ENCODE assay signal across 9 cellular contexts in genomic region chr1:224205438-224205840, GRCh38. TPM values are rescaled to one million over a fixed set of nuclear protein-coding genes. Genes with fewer than 3 reads are reported as not detected.
DNase-seq lines count a peak whose midpoint lies in the region; ATAC-seq and TF ChIP-seq lines count a peak whose summit lies in the region.
"Had no signal": no experiment of that assay in that cellular context is flagged by ENCODE, and none has a peak within 500 bp of the region (broad histone marks: within the 10 kb centered on the region; RNA-seq: fewer than 3 reads in every experiment).

No MANE protein-coding gene starts in this region.

- ATAC-seq in GM19351 (IDR thresholded peaks at IDR 0.05; ENCODE audit: unreplicated experiment) (no peak), GM18870 (IDR thresholded peaks at IDR 0.05; ENCODE audit: unreplicated experiment) (no peak)

- DNase-seq in Daoy (ENCODE audit: low read depth) (peak; percentile 90), HK-2 (ENCODE audit: unreplicated experiment) (peak; percentile 57), fibroblast of peridontal ligament (ENCODE audit: extremely low read depth) (peak; percentile 74), NAMALWA (ENCODE audit: low spot score) (no peak)
- peak; percentile 8 to 20 (median 16) for DNase-seq in stimulated activated CD4-positive, alpha-beta T cell treated with anti-CD3 and anti-CD28 coated beads, Interleukin-12 subunit alpha, Interleukin-12 subunit beta, amount 100 ng/mL, for 48 hours (ENCODE audit: low read depth in 2 of 3, low spot score in 1 of 3)

- H3K27ac ChIP-seq in VCaP: peak overlapping the region; percentile 97
- H3K27ac ChIP-seq: SK-N-MC had no signal

- TF ChIP-seq CTCF in VCaP (conservative IDR thresholded peaks at IDR 0.05): no peak

RNA-seq across cellular contexts. Expression of gene DEGS1, which starts 22.4 kb away (rescaled TPM):
- total RNA-seq in Daoy (2014; rRNA removed; shearing (Covaris generic)): 60.7 and 61.8 TPM in 2 replicates
